In the genomic region with DNA sequence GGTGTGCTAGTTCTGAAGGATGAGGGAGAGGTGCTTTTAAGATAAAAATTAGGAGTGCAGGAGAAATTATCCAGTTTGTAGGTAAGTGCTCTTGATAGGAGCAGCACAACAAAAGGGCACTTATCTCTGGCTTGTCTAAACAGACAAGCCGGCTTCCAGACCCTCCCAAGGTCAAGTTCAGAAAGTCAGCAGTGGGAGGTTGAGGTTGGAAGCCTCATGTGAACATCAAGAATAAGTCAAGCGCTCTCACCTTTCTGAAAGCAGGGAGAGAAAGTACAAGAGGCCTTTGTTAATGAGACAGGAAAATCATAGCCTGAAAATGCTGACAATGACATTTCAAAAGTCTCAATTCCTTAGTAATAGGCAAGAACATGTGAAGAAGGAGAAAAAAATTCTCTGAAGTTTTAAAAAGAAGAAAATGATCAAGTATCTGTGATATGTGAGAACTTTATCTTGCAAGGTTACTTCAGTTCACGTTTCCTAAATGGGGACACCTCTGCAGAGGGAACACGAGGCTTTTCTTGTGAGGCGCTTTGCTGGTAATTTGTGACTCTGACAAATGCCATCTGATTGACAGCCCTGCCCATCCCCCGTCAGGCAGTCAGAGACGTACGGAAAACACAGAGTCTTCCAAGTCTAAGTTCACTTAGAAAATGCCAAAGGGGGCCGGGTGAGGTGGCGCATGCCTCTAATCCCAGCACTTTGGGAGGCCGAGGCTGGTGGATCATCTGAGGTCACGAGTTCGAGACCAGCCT, we compare ENCODE assay signal across 18 cellular contexts.
DNase-seq lines count a peak whose midpoint lies in the region; ATAC-seq and TF ChIP-seq lines count a peak whose summit lies in the region.
"Had no signal": no experiment of that assay in that cellular context is flagged by ENCODE, and none has a peak within 500 bp of the region (broad histone marks: within the 10 kb centered on the region; RNA-seq: fewer than 3 reads in every experiment).

No MANE protein-coding gene starts in this region.

- CTCF ChIA-PET in activated CD8-positive, alpha-beta memory T cell treated with anti-CD3 and anti-CD28 coated beads, Interleukin-2, amount 10 ng/mL, durations not matched to agents 7 days and 5 days (lab: Charles Lee), result no interaction called here

- no peaks in the 10 kb centered on the region for H3K36me3 Mint-ChIP-seq in activated CD8-positive, alpha-beta memory T cell treated with anti-CD3 and anti-CD28 coated beads, Interleukin-2, amount 10 ng/mL, durations not matched to agents 7 days and 5 days
- no peaks in the 10 kb centered on the region for H3K36me3 Mint-ChIP-seq in endothelial cell (ENCODE audit: low read depth, unreplicated experiment)
- H3K36me3 Mint-ChIP-seq: CD8-positive, alpha-beta memory T cell had no signal

- TF ChIP-seq CTCF in endothelial cell (IDR thresholded peaks at IDR 0.05; ENCODE audit: unreplicated experiment), result no peak

- H3K9me3 Mint-ChIP-seq in activated CD8-positive, alpha-beta memory T cell treated with anti-CD3 and anti-CD28 coated beads, Interleukin-2, amount 10 ng/mL, durations not matched to agents 7 days and 5 days (ENCODE audit: low read depth), result no peaks in the 10 kb centered on the region
- H3K9me3 Mint-ChIP-seq in endothelial cell (ENCODE audit: unreplicated experiment), result no peaks in the 10 kb centered on the region
- H3K9me3 Mint-ChIP-seq: CD8-positive, alpha-beta memory T cell had no signal

- ATAC-seq in activated CD8-positive, alpha-beta memory T cell treated with anti-CD3 and anti-CD28 coated beads, Interleukin-2, amount 10 ng/mL, durations not matched to agents 7 days and 5 days, result no peak

- DNase-seq in NCI-H1417 (lab: John Stamatoyannopoulos, UW) (peak; percentile 8 to 94 (median 66)), NCI-H1417 treated with DMSO at 0.1 percent for 48 hours (lab: John Stamatoyannopoulos, UW) (no peak), DMS79 (lab: John Stamatoyannopoulos, UW) (peak; percentile 78), NCI-H2227 treated with DMSO at 0.1 percent for 48 hours (lab: John Stamatoyannopoulos, UW) (peak; percentile 80), caudate nucleus (lab: John Stamatoyannopoulos, UW) (peak in 33 of 61 donors; percentile 5 to 92 (median 37)), endothelial cell (ENCODE audit: low spot score) (no peak), NCI-H2107 (lab: John Stamatoyannopoulos, UW) (no peak)
- DNase-seq in activated CD8-positive, alpha-beta memory T cell treated with anti-CD3 and anti-CD28 coated beads, Interleukin-2, amount 10 ng/mL, durations not matched to agents 7 days and 5 days, result no peak
- DNase-seq: CD8-positive, alpha-beta memory T cell; DMS 273 treated with DMSO at 0.1 percent for 48 hours; HCEC 1CT; KBM-7; NCI-H1092; NCI-H524; OCI-M1 had no signal

- no peak overlapping the region for H3K27ac Mint-ChIP-seq in activated CD8-positive, alpha-beta memory T cell treated with anti-CD3 and anti-CD28 coated beads, Interleukin-2, amount 10 ng/mL, durations not matched to agents 7 days and 5 days
- no peak overlapping the region for H3K27ac Mint-ChIP-seq in endothelial cell (ENCODE audit: unreplicated experiment)
- H3K27ac Mint-ChIP-seq: CD8-positive, alpha-beta memory T cell had no signal

- no peaks in the 10 kb centered on the region for H3K4me1 Mint-ChIP-seq in activated CD8-positive, alpha-beta memory T cell treated with anti-CD3 and anti-CD28 coated beads, Interleukin-2, amount 10 ng/mL, durations not matched to agents 7 days and 5 days
- no peaks in the 10 kb centered on the region for H3K4me1 Mint-ChIP-seq in endothelial cell (ENCODE audit: unreplicated experiment)
- H3K4me1 Mint-ChIP-seq: CD8-positive, alpha-beta memory T cell had no signal

- no peak overlapping the region for H3K27ac ChIP-seq in caudate nucleus (ENCODE audit: low read depth, low read length)
- H3K27ac ChIP-seq: 22Rv1, BLaER1, SJSA1 had no signal

- peaks cover 23% of the 10 kb centered on the region for H3K27me3 Mint-ChIP-seq in activated CD8-positive, alpha-beta memory T cell treated with anti-CD3 and anti-CD28 coated beads, Interleukin-2, amount 10 ng/mL, durations not matched to agents 7 days and 5 days
- no peaks in the 10 kb centered on the region for H3K27me3 Mint-ChIP-seq in endothelial cell (ENCODE audit: unreplicated experiment)

- no peak overlapping the region for H3K4me3 Mint-ChIP-seq in activated CD8-positive, alpha-beta memory T cell treated with anti-CD3 and anti-CD28 coated beads, Interleukin-2, amount 10 ng/mL, durations not matched to agents 7 days and 5 days
- H3K4me3 Mint-ChIP-seq in endothelial cell (ENCODE audit: unreplicated experiment), result no peak overlapping the region
- H3K4me3 Mint-ChIP-seq: CD8-positive, alpha-beta memory T cell had no signal

Comparison
In these comparisons a context has a peak if more than half of its experiments do, and no peak if none do; other contexts are left out.
1. DNase-seq: peak in NCI-H1417 (3 of 3), DMS79 (single experiment), NCI-H2227 treated with DMSO at 0.1 percent for 48 hours (single experiment) and caudate nucleus (33 of 61); none in NCI-H1417 treated with DMSO at 0.1 percent for 48 hours (single experiment), activated CD8-positive, alpha-beta memory T cell treated with anti-CD3 and anti-CD28 coated beads, Interleukin-2, amount 10 ng/mL, durations not matched to agents 7 days and 5 days (single experiment), endothelial cell (single experiment) and NCI-H2107 (single experiment).